Comparison of ENCODE assay signal across 23 cellular contexts in genomic region chr10:1024103-1024502, GRCh38. TPM values are rescaled to one million over a fixed set of nuclear protein-coding genes. Genes with fewer than 3 reads are reported as not detected.
DNase-seq lines count a peak whose midpoint lies in the region; ATAC-seq and TF ChIP-seq lines count a peak whose summit lies in the region.
"Had no signal": no experiment of that assay in that cellular context is flagged by ENCODE, and none has a peak within 500 bp of the region (broad histone marks: within the 10 kb centered on the region; RNA-seq: fewer than 3 reads in every experiment).

No MANE protein-coding gene starts in this region.

- DNase-seq in endodermal cell: peak; percentile 33
- no peak for DNase-seq in nephron progenitor cell
- DNase-seq in psoas muscle: no peak
- no peak for DNase-seq in NCI-H2171 (lab: John Stamatoyannopoulos, UW)
- no peak for DNase-seq in activated CD4-positive, alpha-beta T cell treated with anti-CD3 and anti-CD28 coated beads, Interleukin-2, amount 50 U/mL, for 4 hours
- DNase-seq: C1 segment of cervical spinal cord; Calu3; CD4-positive, alpha-beta memory T cell; COR-L47; DMS53; DMS79 treated with DMSO at 0.1 percent for 48 hours; GF-D8; GOT3; HFFc6 had no signal

- no peak overlapping the region for H3K4me3 ChIP-seq in endodermal cell (ENCODE audit: low read length)
- H3K4me3 ChIP-seq in psoas muscle: peak overlapping the region; percentile 58
- H3K4me3 ChIP-seq: HAP-1 had no signal

- H3K27ac Mint-ChIP-seq in endodermal cell: peak overlapping the region; percentile 48
- H3K27ac Mint-ChIP-seq in nephron progenitor cell: peak overlapping the region; percentile 67
- H3K27ac Mint-ChIP-seq: HFFc6 had no signal

- intact Hi-C loops in psoas muscle (cut with DNase I): loop anchor here in 1 of 2 donors (5.0 kb wide), 1 partner anchor 38 kb away; no protein-coding TSS in a partner anchor

- ATAC-seq in esophagus mucosa (peak; percentile 10), psoas muscle (peak in 2 of 4 donors; percentile 1 to 2), HG03095 (IDR thresholded peaks at IDR 0.05; ENCODE audit: unreplicated experiment) (no peak), GM21619 (IDR thresholded peaks at IDR 0.05; ENCODE audit: unreplicated experiment) (no peak)

- H3K27me3 Mint-ChIP-seq in endodermal cell (ENCODE audit: insufficient read depth) (no peaks in the 10 kb centered on the region), nephron progenitor cell (ENCODE audit: low read depth, poor library complexity) (no peaks in the 10 kb centered on the region)
- H3K27me3 Mint-ChIP-seq: CD4-positive, alpha-beta memory T cell had no signal

- no peak overlapping the region for H3K27ac ChIP-seq in endodermal cell (ENCODE audit: low read depth, low read length)
- peak overlapping the region; percentile 88 for H3K27ac ChIP-seq in psoas muscle

- peaks cover 26% of the 10 kb centered on the region for H3K36me3 Mint-ChIP-seq in endodermal cell (ENCODE audit: low read depth)
- H3K36me3 Mint-ChIP-seq in nephron progenitor cell (ENCODE audit: low read depth): peaks cover 34% of the 10 kb centered on the region

- H3K4me3 Mint-ChIP-seq in endodermal cell (no peak overlapping the region), nephron progenitor cell (no peak overlapping the region)
- H3K4me3 Mint-ChIP-seq: CD4-positive, alpha-beta memory T cell; HFFc6 had no signal

- H3K36me3 ChIP-seq in endodermal cell (ENCODE audit: control insufficient read depth, insufficient read depth, low read length) (peaks cover 14% of the 10 kb centered on the region), psoas muscle (ENCODE audit: insufficient read depth in 1 of 2, low read depth in 1 of 2) (peaks cover 5 to 33% of the 10 kb centered on the region in 2 donors)

- H3K27me3 ChIP-seq in endodermal cell (ENCODE audit: control insufficient read depth, insufficient read depth, low read length, poor library complexity, severe bottlenecking) (no peaks in the 10 kb centered on the region), psoas muscle (ENCODE audit: insufficient read depth in 3 of 3, low read length in 2 of 3) (no peaks in the 10 kb centered on the region)

- no peak overlapping the region for H3K9ac ChIP-seq in endodermal cell (ENCODE audit: extremely low read depth, low read length, poor library complexity, severe bottlenecking)

- H3K9me3 Mint-ChIP-seq in endodermal cell (peaks cover 5% of the 10 kb centered on the region), nephron progenitor cell (no peaks in the 10 kb centered on the region)
- H3K9me3 Mint-ChIP-seq: CD4-positive, alpha-beta memory T cell; HFFc6 had no signal

- no peak for TF ChIP-seq CTCF in endodermal cell (conservative IDR thresholded peaks at IDR 0.05)
- no peak for TF ChIP-seq CTCF in nephron progenitor cell (IDR thresholded peaks at IDR 0.05)
- TF ChIP-seq CTCF in psoas muscle (IDR thresholded peaks at IDR 0.05): no peak

- H3K9me3 ChIP-seq in endodermal cell (ENCODE audit: control insufficient read depth, low read length) (no peaks in the 10 kb centered on the region), psoas muscle (no peaks in the 10 kb centered on the region)
- H3K9me3 ChIP-seq: HAP-1 had no signal

- WGBS in endodermal cell (ENCODE audit: insufficient coverage in 1 of 2, insufficient read length in 1 of 2), 2 experiments: 94 to 97% methylated on average over 11 to 12 of the region's 12 CpGs
- 49 to 81% (median 59%) methylated on average over 12 of the region's 12 CpGs for WGBS in psoas muscle, 3 donors

- H3K4me1 Mint-ChIP-seq in endodermal cell (no peaks in the 10 kb centered on the region), nephron progenitor cell (no peaks in the 10 kb centered on the region)
- H3K4me1 Mint-ChIP-seq: CD4-positive, alpha-beta memory T cell had no signal

- no peaks in the 10 kb centered on the region for H3K4me1 ChIP-seq in endodermal cell (ENCODE audit: control insufficient read depth, insufficient read depth, low read length)
- H3K4me1 ChIP-seq in psoas muscle: peaks cover 26% of the 10 kb centered on the region

RNA-seq across cellular contexts. Expression of gene IDI2, which starts 1.6 kb away (rescaled TPM):
- total RNA-seq in endodermal cell (not detected), esophagus mucosa (not detected), psoas muscle (100 to 1,000 TPM; 107 to 182 (median 144) TPM)
- polyA plus RNA-seq in endodermal cell (2013, experiment 1 of 2): not detected
- polyA plus RNA-seq in endodermal cell (2013, experiment 2 of 2): not detected
- 100 to 1,000 TPM in 2 of 3 donors, 10 to 100 TPM in 1; 16.6 to 180 (median 133) TPM for polyA plus RNA-seq in psoas muscle
- total RNA-seq: A172; A673; Calu3; CD4-positive, alpha-beta memory T cell; Daoy; G401; HFFc6 had no signal
- polyA plus RNA-seq: BJ; CD4-positive, alpha-beta memory T cell had no signal

RNA-seq across cellular contexts. Expression of gene IDI1, which starts 24.8 kb away (rescaled TPM):
- total RNA-seq in endodermal cell (10 to 100 TPM; 36.3 to 53.3 TPM), esophagus mucosa (39.9 TPM), psoas muscle (10 to 100 TPM; 49.3 to 61.3 (median 55.3) TPM)
- 181 TPM for polyA plus RNA-seq in endodermal cell (2013, experiment 1 of 2)
- 202 TPM for polyA plus RNA-seq in endodermal cell (2013, experiment 2 of 2)
- 100 to 1,000 TPM in 2 of 3 donors, 10 to 100 TPM in 1; 42.8 to 137 (median 111) TPM for polyA plus RNA-seq in psoas muscle

RNA-seq across cellular contexts. Expression of gene WDR37, which starts 32.1 kb away (rescaled TPM):
- 10 to 100 TPM; 10.7 TPM for total RNA-seq in endodermal cell
- 14.2 TPM for polyA plus RNA-seq in endodermal cell (2013, experiment 1 of 2)
- polyA plus RNA-seq in endodermal cell (2013, experiment 2 of 2): 13.2 TPM
- 12.9 TPM for total RNA-seq in esophagus mucosa
- 10 to 100 TPM; 17.2 to 28.3 (median 21.4) TPM for total RNA-seq in psoas muscle
- polyA plus RNA-seq in psoas muscle: 10 to 100 TPM in 1 of 3 donors, 1 to 10 TPM in 2; 6.8 to 14.1 (median 9.7) TPM

RNA-seq across cellular contexts. Expression of gene GTPBP4, which starts 35.9 kb away (rescaled TPM):
- 10 to 100 TPM; 67.2 to 70.9 TPM for total RNA-seq in endodermal cell
- polyA plus RNA-seq in endodermal cell (2013, experiment 1 of 2): 47.9 TPM
- polyA plus RNA-seq in endodermal cell (2013, experiment 2 of 2): 55.6 TPM
- total RNA-seq in esophagus mucosa: 29.6 TPM
- 10 to 100 TPM; 36.3 to 77.4 (median 68.5) TPM for total RNA-seq in psoas muscle
- 100 to 1,000 TPM in 1 of 3 donors, 10 to 100 TPM in 2; 44.2 to 134 (median 70.2) TPM for polyA plus RNA-seq in psoas muscle

Comparison
In these comparisons a context has a peak if more than half of its experiments do, and no peak if none do; other contexts are left out.
1. RNA of gene IDI2, which starts 1.6 kb away (total RNA-seq): 107 to 182 TPM in psoas muscle; not detected in esophagus mucosa (single experiment) and not detected in endodermal cell; every median in the first group is over 100 times any median in the second.